In the genomic region with DNA sequence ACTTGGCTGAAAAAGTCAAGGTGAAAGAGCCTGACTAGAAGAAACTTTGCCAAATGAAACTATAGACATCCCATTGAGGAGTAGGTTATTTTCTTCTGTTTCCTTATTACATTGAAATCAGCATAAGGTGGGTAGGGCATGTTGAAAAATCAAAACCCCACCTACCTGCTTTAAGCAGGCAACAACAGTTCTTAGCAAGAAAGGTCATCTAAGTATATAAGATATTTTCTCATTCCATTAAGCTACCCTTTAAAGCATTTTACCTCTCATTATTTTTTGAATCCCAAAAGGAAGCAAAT, we compare ENCODE assay signal across 26 cellular contexts. TPM values are rescaled to one million over a fixed set of nuclear protein-coding genes. Genes with fewer than 3 reads are reported as not detected.
"Had no signal": no experiment of that assay in that cellular context is flagged by ENCODE, and none has a peak within 500 bp of the region (broad histone marks: within the 10 kb centered on the region; RNA-seq: fewer than 3 reads in every experiment).

No MANE protein-coding gene starts in this region.

- H3K27me3 Mint-ChIP-seq: activated B cell treated with CpG ODN at 0.5 μM for 24 hours; activated CD4-positive, alpha-beta memory T cell treated with anti-CD3 and anti-CD28 coated beads for 36 hours; activated CD4-positive, alpha-beta T cell treated with anti-CD3 and anti-CD28 coated beads, Interleukin-2, amount 10 ng/mL, durations not matched to agents 7 days and 5 days; activated naive CD8-positive, alpha-beta T cell treated with anti-CD3 and anti-CD28 coated beads, Interleukin-2, amount 50 U/mL, for 24 hours; T-cell had no signal

- H3K4me3 Mint-ChIP-seq: activated B cell treated with CpG ODN at 0.5 μM for 24 hours; activated CD4-positive, alpha-beta memory T cell treated with anti-CD3 and anti-CD28 coated beads for 36 hours; activated CD4-positive, alpha-beta T cell treated with anti-CD3 and anti-CD28 coated beads, Interleukin-2, amount 10 ng/mL, durations not matched to agents 7 days and 5 days; activated naive CD8-positive, alpha-beta T cell treated with anti-CD3 and anti-CD28 coated beads, Interleukin-2, amount 50 U/mL, for 24 hours; activated T-cell treated with anti-CD3 and anti-CD28 coated beads, Interleukin-2, amount 50 U/mL, for 4 hours; T-cell had no signal

- H3K4me1 ChIP-seq: ascending aorta, body of pancreas, Peyer's patch had no signal

- ATAC-seq: activated naive CD8-positive, alpha-beta T cell treated with anti-CD3 and anti-CD28 coated beads, Interleukin-2, amount 50 U/mL, for 24 hours; activated T-cell treated with anti-CD3 and anti-CD28 coated beads, Interleukin-2, amount 50 U/mL, for 4 hours; body of pancreas; T-cell had no signal

- H3K9me3 ChIP-seq: ascending aorta, body of pancreas, MG63, Peyer's patch had no signal

- H3K4me1 Mint-ChIP-seq: activated B cell treated with CpG ODN at 0.5 μM for 24 hours had no signal

- H3K4me3 ChIP-seq: ascending aorta, body of pancreas, MG63, Peyer's patch had no signal

- H3K27me3 ChIP-seq: ascending aorta, body of pancreas, MG63, Peyer's patch had no signal

- H3K27ac ChIP-seq: ascending aorta, body of pancreas, Peyer's patch had no signal

- H3K27ac Mint-ChIP-seq: activated B cell treated with CpG ODN at 0.5 μM for 24 hours; activated CD4-positive, alpha-beta memory T cell treated with anti-CD3 and anti-CD28 coated beads for 36 hours; activated CD4-positive, alpha-beta T cell treated with anti-CD3 and anti-CD28 coated beads, Interleukin-2, amount 10 ng/mL, durations not matched to agents 7 days and 5 days; activated naive CD4-positive, alpha-beta T cell treated with anti-CD3 and anti-CD28 coated beads, Interleukin-2, amount 50 U/mL, for 72 hours; activated naive CD8-positive, alpha-beta T cell treated with anti-CD3 and anti-CD28 coated beads, Interleukin-2, amount 50 U/mL, for 24 hours; T-cell had no signal

- H3K9me3 Mint-ChIP-seq: activated B cell treated with CpG ODN at 0.5 μM for 24 hours; activated CD4-positive, alpha-beta memory T cell treated with anti-CD3 and anti-CD28 coated beads for 36 hours; activated CD4-positive, alpha-beta T cell treated with anti-CD3 and anti-CD28 coated beads, Interleukin-2, amount 10 ng/mL, durations not matched to agents 7 days and 5 days; activated naive CD4-positive, alpha-beta T cell treated with anti-CD3 and anti-CD28 coated beads, Interleukin-2, amount 50 U/mL, for 72 hours; activated naive CD8-positive, alpha-beta T cell treated with anti-CD3 and anti-CD28 coated beads, Interleukin-2, amount 50 U/mL, for 24 hours; activated T-cell treated with anti-CD3 and anti-CD28 coated beads, Interleukin-2, amount 50 U/mL, for 4 hours; T-cell had no signal

- H3K36me3 ChIP-seq: MG63 had no signal

- DNase-seq: activated B cell treated with CpG ODN at 0.5 μM for 24 hours; activated CD4-positive, alpha-beta memory T cell treated with anti-CD3 and anti-CD28 coated beads for 36 hours; activated CD4-positive, alpha-beta T cell treated with anti-CD3 and anti-CD28 coated beads for 1 hour; activated CD4-positive, alpha-beta T cell treated with anti-CD3 and anti-CD28 coated beads, Interleukin-2, amount 10 ng/mL, durations not matched to agents 7 days and 5 days; activated CD8-positive, alpha-beta memory T cell treated with anti-CD3 and anti-CD28 coated beads for 24 hours; activated effector memory CD4-positive, alpha-beta T cell treated with anti-CD3 and anti-CD28 coated beads, Interleukin-2, amount 50 U/mL, for 16 hours; activated naive CD4-positive, alpha-beta T cell treated with Interleukin-2 at 50 U/mL for 16 hours; activated naive CD8-positive, alpha-beta T cell treated with anti-CD3 and anti-CD28 coated beads, Interleukin-2, amount 50 U/mL, for 24 hours; activated T-cell treated with anti-CD3 and anti-CD28 coated beads, Interleukin-2, amount 50 U/mL, for 4 hours; amniotic stem cell; body of pancreas; MG63; NCI-H1092 treated with DMSO at 0.1 percent for 48 hours; NCI-H1417 treated with DMSO at 0.1 percent for 48 hours; NCI-H1694; NCI-H2029; NCI-H345; NCI-H510A treated with DMSO at 0.1 percent for 48 hours; NCI-H69; Peyer's patch; SHP77; T-cell; T-helper 2 cell; T1000 had no signal

RNA-seq across cellular contexts. Expression of a gene that starts 59.4 kb away (rescaled TPM):
- total RNA-seq: ascending aorta had no signal
